2 cellular contexts compared by ENCODE assay signal in the genomic region with DNA sequence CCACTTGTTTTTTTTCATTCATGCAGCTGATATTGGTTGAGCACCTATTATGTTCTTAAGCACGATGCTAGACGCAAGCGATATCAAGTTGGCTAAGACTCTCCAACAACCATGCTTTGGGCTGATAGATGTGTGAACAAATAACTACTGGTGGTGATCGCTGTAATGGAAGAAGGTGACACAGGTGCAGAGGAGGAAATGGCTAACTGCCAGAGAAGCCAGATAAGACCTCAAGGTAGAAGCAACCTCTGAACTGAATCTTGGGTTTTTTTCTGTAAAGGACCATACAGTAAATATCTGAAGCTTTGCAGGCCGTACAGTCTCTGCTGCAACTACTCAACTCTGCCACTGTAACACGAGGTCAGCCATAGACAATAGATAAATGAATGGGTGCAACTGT.
TF ChIP-seq lines count a peak whose summit lies in the region.

No MANE protein-coding gene starts in this region.

TF ChIP-seq in A549, 52 proteins besides CTCF, POLR2A, EP300 and RAD21 (continued from another document):
- TF ChIP-seq, protein P1, sequence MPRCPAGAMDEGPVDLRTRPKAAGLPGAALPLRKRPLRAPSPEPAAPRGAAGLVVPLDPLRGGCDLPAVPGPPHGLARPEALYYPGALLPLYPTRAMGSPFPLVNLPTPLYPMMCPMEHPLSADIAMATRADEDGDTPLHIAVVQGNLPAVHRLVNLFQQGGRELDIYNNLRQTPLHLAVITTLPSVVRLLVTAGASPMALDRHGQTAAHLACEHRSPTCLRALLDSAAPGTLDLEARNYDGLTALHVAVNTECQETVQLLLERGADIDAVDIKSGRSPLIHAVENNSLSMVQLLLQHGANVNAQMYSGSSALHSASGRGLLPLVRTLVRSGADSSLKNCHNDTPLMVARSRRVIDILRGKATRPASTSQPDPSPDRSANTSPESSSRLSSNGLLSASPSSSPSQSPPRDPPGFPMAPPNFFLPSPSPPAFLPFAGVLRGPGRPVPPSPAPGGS (IDR thresholded peaks at IDR 0.05), result no peak
- TF ChIP-seq, protein P2, sequence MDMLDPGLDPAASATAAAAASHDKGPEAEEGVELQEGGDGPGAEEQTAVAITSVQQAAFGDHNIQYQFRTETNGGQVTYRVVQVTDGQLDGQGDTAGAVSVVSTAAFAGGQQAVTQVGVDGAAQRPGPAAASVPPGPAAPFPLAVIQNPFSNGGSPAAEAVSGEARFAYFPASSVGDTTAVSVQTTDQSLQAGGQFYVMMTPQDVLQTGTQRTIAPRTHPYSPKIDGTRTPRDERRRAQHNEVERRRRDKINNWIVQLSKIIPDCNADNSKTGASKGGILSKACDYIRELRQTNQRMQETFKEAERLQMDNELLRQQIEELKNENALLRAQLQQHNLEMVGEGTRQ (IDR thresholded peaks at IDR 0.05), result no peak
- TF ChIP-seq HOXB5 (CRISPR knock-in tag; IDR thresholded peaks at IDR 0.05) (no peak), CBX8 (IDR thresholded peaks at IDR 0.05) (no peak), HOXB13 (CRISPR knock-in tag; IDR thresholded peaks at IDR 0.05; ENCODE audit: low read depth) (no peak), SREBF2 (IDR thresholded peaks at IDR 0.05) (no peak), JUNB (IDR thresholded peaks at IDR 0.05) (no peak), NFE2L2 (conservative IDR thresholded peaks at IDR 0.05; ENCODE audit: low read length) (no peak), FOSL2 (IDR thresholded peaks at IDR 0.05) (no peak), FOSL2 (CRISPR knock-in tag; IDR thresholded peaks at IDR 0.05) (no peak), GATA3 (IDR thresholded peaks at IDR 0.05; ENCODE audit: borderline replicate concordance) (no peak), EHMT2 (IDR thresholded peaks at IDR 0.05; ENCODE audit: low read depth) (no peak)
- TF ChIP-seq, protein P3, sequence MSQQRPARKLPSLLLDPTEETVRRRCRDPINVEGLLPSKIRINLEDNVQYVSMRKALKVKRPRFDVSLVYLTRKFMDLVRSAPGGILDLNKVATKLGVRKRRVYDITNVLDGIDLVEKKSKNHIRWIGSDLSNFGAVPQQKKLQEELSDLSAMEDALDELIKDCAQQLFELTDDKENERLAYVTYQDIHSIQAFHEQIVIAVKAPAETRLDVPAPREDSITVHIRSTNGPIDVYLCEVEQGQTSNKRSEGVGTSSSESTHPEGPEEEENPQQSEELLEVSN (IDR thresholded peaks at IDR 0.05; ENCODE audit: borderline replicate concordance, low read depth), result no peak

TF ChIP-seq in IMR-90, 13 proteins besides CTCF, POLR2A, EP300 and RAD21 (continued from another document):
- TF ChIP-seq, protein P2 (IDR thresholded peaks at IDR 0.05; ENCODE audit: low read depth, low read length), result no peak
- TF ChIP-seq, protein P4, sequence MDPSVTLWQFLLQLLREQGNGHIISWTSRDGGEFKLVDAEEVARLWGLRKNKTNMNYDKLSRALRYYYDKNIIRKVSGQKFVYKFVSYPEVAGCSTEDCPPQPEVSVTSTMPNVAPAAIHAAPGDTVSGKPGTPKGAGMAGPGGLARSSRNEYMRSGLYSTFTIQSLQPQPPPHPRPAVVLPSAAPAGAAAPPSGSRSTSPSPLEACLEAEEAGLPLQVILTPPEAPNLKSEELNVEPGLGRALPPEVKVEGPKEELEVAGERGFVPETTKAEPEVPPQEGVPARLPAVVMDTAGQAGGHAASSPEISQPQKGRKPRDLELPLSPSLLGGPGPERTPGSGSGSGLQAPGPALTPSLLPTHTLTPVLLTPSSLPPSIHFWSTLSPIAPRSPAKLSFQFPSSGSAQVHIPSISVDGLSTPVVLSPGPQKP (IDR thresholded peaks at IDR 0.05; ENCODE audit: borderline replicate concordance, low read depth, low read length), result no peak
- TF ChIP-seq CHD1 (IDR thresholded peaks at IDR 0.05; ENCODE audit: low read depth, low read length) (no peak), MAZ (IDR thresholded peaks at IDR 0.05; ENCODE audit: borderline replicate concordance, low read depth, low read length) (no peak)
TF ChIP-seq in IMR-90: peak in this region for 0.
